20 cellular contexts compared by ENCODE assay signal in genomic region chr19:41649827-41650226, GRCh38. TPM values are rescaled to one million over a fixed set of nuclear protein-coding genes. Genes with fewer than 3 reads are reported as not detected.
DNase-seq lines count a peak whose midpoint lies in the region; ATAC-seq and TF ChIP-seq lines count a peak whose summit lies in the region.
"Had no signal": no experiment of that assay in that cellular context is flagged by ENCODE, and none has a peak within 500 bp of the region (broad histone marks: within the 10 kb centered on the region; RNA-seq: fewer than 3 reads in every experiment).

No MANE protein-coding gene starts in this region.

- H3K9ac ChIP-seq in BLaER1 treated with 17β-estradiol and CSF1 and Interleukin-3, amounts not matched to agents 10 nM and 100 nM, result no peak overlapping the region
- no peak overlapping the region for H3K9ac ChIP-seq in PC-3 (ENCODE audit: low read length)
- H3K9ac ChIP-seq: KMS-11 had no signal

- H4K20me1 ChIP-seq in BLaER1 treated with 17β-estradiol and CSF1 and Interleukin-3, amounts not matched to agents 10 nM and 100 nM, result no peaks in the 10 kb centered on the region
- no peaks in the 10 kb centered on the region for H4K20me1 ChIP-seq in PC-3 (ENCODE audit: low read length)

- peak; percentile 33 for DNase-seq in PC-3
- peak; percentile 60 for DNase-seq in epithelial cell of esophagus (ENCODE audit: low read depth)
- peak; percentile 68 for DNase-seq in mucosa of gallbladder (ENCODE audit: low spot score)
- DNase-seq in MV-4-11 (lab: John Stamatoyannopoulos, UW), result no peak
- no peak for DNase-seq in activated naive CD4-positive, alpha-beta T cell (lab: John Stamatoyannopoulos, UW)
- DNase-seq in NCI-H2227 (lab: John Stamatoyannopoulos, UW; ENCODE audit: unreplicated experiment), result no peak
- DNase-seq: DMS79 treated with DMSO at 0.1 percent for 48 hours, IMR-90, NCI-H1105, NCI-H146, NCI-H345, NCI-H526 treated with DMSO at 0.1 percent for 48 hours had no signal

- POLR2A ChIA-PET in PC-3 (lab: Charles Lee; ENCODE audit: unreplicated experiment), result no interaction called here

- H3F3A ChIP-seq in PC-3 (ENCODE audit: low read length, unreplicated experiment), result no peaks in the 10 kb centered on the region

- TF ChIP-seq CTCF in PC-3 (conservative IDR thresholded peaks at IDR 0.05; ENCODE audit: low read depth, low read length) (no peak), epithelial cell of esophagus (IDR thresholded peaks at IDR 0.05; ENCODE audit: insufficient read depth, low read depth, low read length, missing control alignments) (no peak)

- H3K4me3 ChIP-seq in BLaER1 treated with 17β-estradiol and CSF1 and Interleukin-3, amounts not matched to agents 10 nM and 100 nM, result no peak overlapping the region
- H3K4me3 ChIP-seq in PC-3 (ENCODE audit: low read length), result no peak overlapping the region
- H3K4me3 ChIP-seq in epithelial cell of esophagus (ENCODE audit: low read length), result no peak overlapping the region
- H3K4me3 ChIP-seq: GM12878, GM23338, HAP-1, SJSA1 had no signal

- H3K79me2 ChIP-seq in PC-3 (ENCODE audit: low read length), result no peaks in the 10 kb centered on the region

- H2AFZ ChIP-seq in PC-3 (ENCODE audit: low read length), result no peak overlapping the region
- H2AFZ ChIP-seq: GM23338 had no signal

- ATAC-seq in PC-3, result no peak
- no peak for ATAC-seq in GM21526 (IDR thresholded peaks at IDR 0.05; ENCODE audit: low FRiP score, unreplicated experiment)
- ATAC-seq: GM12878, GM23338, Right ventricle myocardium inferior had no signal

- no peaks in the 10 kb centered on the region for H3K27me3 ChIP-seq in BLaER1 treated with 17β-estradiol and CSF1 and Interleukin-3, amounts not matched to agents 10 nM and 100 nM
- H3K27me3 ChIP-seq in PC-3 (ENCODE audit: low read length), result no peaks in the 10 kb centered on the region; the same call in 1 of the 2 replicates

- CTCF ChIA-PET in PC-3 (lab: Charles Lee), result no interaction called here

- no peaks in the 10 kb centered on the region for H3K9me2 ChIP-seq in PC-3 (replicated peaks; ENCODE audit: low read length)

- intact Hi-C loops in PC-3 (cut with micrococcal nuclease), result no loop called here

- H3K9me3 ChIP-seq in BLaER1 treated with 17β-estradiol and CSF1 and Interleukin-3, amounts not matched to agents 10 nM and 100 nM (replicated peaks in 1 of 11), result peaks cover 0 to 15% (median 5%) of the 10 kb centered on the region in 11 experiments; a peak in 8 of 22 replicates
- no peaks in the 10 kb centered on the region for H3K9me3 ChIP-seq in PC-3 (ENCODE audit: low read length)
- H3K9me3 ChIP-seq: HAP-1, SJSA1 had no signal

- H3K36me3 ChIP-seq in BLaER1 treated with 17β-estradiol and CSF1 and Interleukin-3, amounts not matched to agents 10 nM and 100 nM, result no peaks in the 10 kb centered on the region
- H3K36me3 ChIP-seq in PC-3 (ENCODE audit: low read depth, low read length), result no peaks in the 10 kb centered on the region
- H3K36me3 ChIP-seq: HAP-1, SJSA1 had no signal

- H3K4me2 ChIP-seq in BLaER1 treated with 17β-estradiol and CSF1 and Interleukin-3, amounts not matched to agents 10 nM and 100 nM, result peak overlapping the region in 7 of 11 experiments; percentile 4 to 65 (median 36); a peak in 10 of 22 replicates
- 0 out of 2 replicates have a peak overlapping the region, but pooled peaks have one; percentile 22 for H3K4me2 ChIP-seq in PC-3 (ENCODE audit: low read length)
- H3K4me2 ChIP-seq: GM23338, KMS-11 had no signal

- H3K4me1 ChIP-seq in BLaER1 treated with 17β-estradiol and CSF1 and Interleukin-3, amounts not matched to agents 10 nM and 100 nM, result peaks cover 0 to 10% (median 0%) of the 10 kb centered on the region in 10 experiments; a peak in 9 of 20 replicates
- peaks cover 4% of the 10 kb centered on the region; the same call in 1 of the 2 replicates for H3K4me1 ChIP-seq in PC-3 (ENCODE audit: insufficient read depth, low read length)
- H3K4me1 ChIP-seq: HAP-1, SJSA1 had no signal

- no TSS peak for BruUV-seq in PC-3 (replicated peaks; lab: Mats Ljungman, UMichigan)

- H3K27ac ChIP-seq in BLaER1 treated with 17β-estradiol and CSF1 and Interleukin-3, amounts not matched to agents 10 nM and 100 nM, result no peak overlapping the region
- no peak overlapping the region for H3K27ac ChIP-seq in PC-3 (ENCODE audit: low read length)
- H3K27ac ChIP-seq: KMS-11, SJSA1 had no signal

RNA-seq across cellular contexts. Expression of gene CEACAM4, which starts 23.0 kb away (rescaled TPM):
- not detected in 2 replicates for total RNA-seq in PC-3 (2014; rRNA removed)
- 0.35 TPM for total RNA-seq in mucosa of gallbladder
- total RNA-seq: GM12878, GM23338, IMR-90, SJSA1 had no signal

RNA-seq across cellular contexts. Expression of gene CEACAM7, which starts 38.2 kb away (rescaled TPM):
- not detected in 2 replicates for total RNA-seq in PC-3 (2014; rRNA removed)
- total RNA-seq in mucosa of gallbladder, result 2.6 TPM
- total RNA-seq: GM12878, IMR-90, Right ventricle myocardium inferior, SJSA1 had no signal

RNA-seq across cellular contexts. Expression of gene CEACAM5, which starts 58.6 kb away (rescaled TPM):
- total RNA-seq in PC-3 (2014; rRNA removed) (0.75 and 2.8 TPM in 2 replicates), mucosa of gallbladder (1.2 TPM)
- total RNA-seq: GM23338, IMR-90, Right ventricle myocardium inferior, SJSA1 had no signal

Comparison
In these comparisons a context has a peak if more than half of its experiments do, and no peak if none do; other contexts are left out.
1. DNase-seq: peak in PC-3 (single experiment), epithelial cell of esophagus (single experiment) and mucosa of gallbladder (single experiment); none in MV-4-11 (single experiment), activated naive CD4-positive, alpha-beta T cell (0 of 4) and NCI-H2227 (single experiment).